In genomic region chr1:43716559-43717281, GRCh38 we compare ENCODE assay signal across 22 cellular contexts.
"Had no signal": no experiment of that assay in that cellular context is flagged by ENCODE, and none has a peak within 500 bp of the region (broad histone marks: within the 10 kb centered on the region; RNA-seq: fewer than 3 reads in every experiment).

No MANE protein-coding gene starts in this region.

- H3K4me1 ChIP-seq: lower lobe of right lung, neural progenitor cell, prostate gland had no signal

- DNase-seq: activated CD4-positive, alpha-beta T cell treated with anti-CD3 and anti-CD28 coated beads, Interleukin-2, amount 10 ng/mL, durations not matched to agents 7 days and 5 days; activated CD8-positive, alpha-beta T cell treated with anti-CD3 and anti-CD28 coated beads, Interleukin-2, amount 10 ng/mL, durations not matched to agents 7 days and 5 days; activated T-cell treated with anti-CD3 and anti-CD28 coated beads, Interleukin-2, amount 50 U/mL, for 4 hours; adrenal gland; effector CD8-positive, alpha-beta T cell; glutamatergic neuron; hippocampal formation; lower lobe of right lung; right cardiac atrium; small intestine; stimulated activated CD4-positive, alpha-beta T cell treated with anti-CD3 and anti-CD28 coated beads, Interleukin-15, amount 100 ng/mL, for 24 hours; stimulated activated CD4-positive, alpha-beta T cell treated with anti-CD3 and anti-CD28 coated beads, Interleukin-2, amount 100 ng/mL, for 48 hours; T-helper 1 cell; T-helper 9 cell had no signal

- H3K4me3 ChIP-seq: adrenal gland, lower lobe of right lung, neural progenitor cell, prostate gland, tibial nerve had no signal

- H3K9me3 ChIP-seq: adrenal gland, lower lobe of right lung, prostate gland, tibial nerve had no signal

- H3K4me3 Mint-ChIP-seq: activated CD4-positive, alpha-beta T cell treated with anti-CD3 and anti-CD28 coated beads, Interleukin-2, amount 10 ng/mL, durations not matched to agents 7 days and 5 days; activated CD8-positive, alpha-beta T cell treated with anti-CD3 and anti-CD28 coated beads, Interleukin-2, amount 10 ng/mL, durations not matched to agents 7 days and 5 days; activated T-cell treated with anti-CD3 and anti-CD28 coated beads, Interleukin-2, amount 50 U/mL, for 4 hours; dendritic cell treated with granulocyte-macrophage colony-stimulating factor and Interleukin-4, amounts not matched to agents 40 ng/mL and 50 ng/mL, for 4 days; neural progenitor cell; stimulated activated naive CD8-positive, alpha-beta T cell treated with anti-CD3 and anti-CD28 coated beads, Interleukin-15, Interleukin-2, amounts not matched to agents 100 ng/mL and 50 ng/mL, for 24 hours had no signal

- H3K4me2 ChIP-seq: neural progenitor cell had no signal

- H3K27ac ChIP-seq: adrenal gland, lower lobe of right lung, tibial nerve had no signal

- H3K27me3 ChIP-seq: adrenal gland, neural progenitor cell, tibial nerve had no signal

- H3K9ac ChIP-seq: neural progenitor cell had no signal

- H3K36me3 ChIP-seq: adrenal gland, lower lobe of right lung, neural progenitor cell, prostate gland, tibial nerve had no signal

- H3K27ac Mint-ChIP-seq: activated CD4-positive, alpha-beta T cell treated with anti-CD3 and anti-CD28 coated beads, Interleukin-2, amount 10 ng/mL, durations not matched to agents 7 days and 5 days; activated CD8-positive, alpha-beta T cell treated with anti-CD3 and anti-CD28 coated beads, Interleukin-2, amount 10 ng/mL, durations not matched to agents 7 days and 5 days; activated naive CD4-positive, alpha-beta T cell treated with anti-CD3 and anti-CD28 coated beads, Interleukin-2, amount 50 U/mL, for 72 hours; dendritic cell treated with granulocyte-macrophage colony-stimulating factor and Interleukin-4, amounts not matched to agents 40 ng/mL and 50 ng/mL, for 4 days; neural progenitor cell; stimulated activated naive CD8-positive, alpha-beta T cell treated with anti-CD3 and anti-CD28 coated beads, Interleukin-15, Interleukin-2, amounts not matched to agents 100 ng/mL and 50 ng/mL, for 24 hours had no signal

- H3K36me3 Mint-ChIP-seq: activated naive CD4-positive, alpha-beta T cell treated with anti-CD3 and anti-CD28 coated beads, Interleukin-2, amount 50 U/mL, for 72 hours had no signal

- H3K9me3 Mint-ChIP-seq: activated CD4-positive, alpha-beta T cell treated with anti-CD3 and anti-CD28 coated beads, Interleukin-2, amount 10 ng/mL, durations not matched to agents 7 days and 5 days; activated naive CD4-positive, alpha-beta T cell treated with anti-CD3 and anti-CD28 coated beads, Interleukin-2, amount 50 U/mL, for 72 hours; activated T-cell treated with anti-CD3 and anti-CD28 coated beads, Interleukin-2, amount 50 U/mL, for 4 hours; dendritic cell treated with granulocyte-macrophage colony-stimulating factor and Interleukin-4, amounts not matched to agents 40 ng/mL and 50 ng/mL, for 4 days; neural progenitor cell; stimulated activated naive CD8-positive, alpha-beta T cell treated with anti-CD3 and anti-CD28 coated beads, Interleukin-15, Interleukin-2, amounts not matched to agents 100 ng/mL and 50 ng/mL, for 24 hours had no signal

- ATAC-seq: activated CD4-positive, CD25-positive, alpha-beta regulatory T cell treated with anti-CD3 and anti-CD28 coated beads, Interleukin-2, amount 50 U/mL, for 24 hours; activated CD8-positive, alpha-beta T cell treated with anti-CD3 and anti-CD28 coated beads, Interleukin-2, amount 10 ng/mL, durations not matched to agents 7 days and 5 days; activated naive CD4-positive, alpha-beta T cell treated with anti-CD3 and anti-CD28 coated beads, Interleukin-2, amount 50 U/mL, for 72 hours; activated T-cell treated with anti-CD3 and anti-CD28 coated beads, Interleukin-2, amount 50 U/mL, for 4 hours; esophagus mucosa; lower lobe of right lung; right cardiac atrium had no signal

- H3K27me3 Mint-ChIP-seq: activated CD4-positive, alpha-beta T cell treated with anti-CD3 and anti-CD28 coated beads, Interleukin-2, amount 10 ng/mL, durations not matched to agents 7 days and 5 days; dendritic cell treated with granulocyte-macrophage colony-stimulating factor and Interleukin-4, amounts not matched to agents 40 ng/mL and 50 ng/mL, for 4 days; stimulated activated naive CD8-positive, alpha-beta T cell treated with anti-CD3 and anti-CD28 coated beads, Interleukin-15, Interleukin-2, amounts not matched to agents 100 ng/mL and 50 ng/mL, for 24 hours had no signal

- H2AFZ ChIP-seq: neural progenitor cell had no signal
